ENCODE assay signal across 8 cellular contexts in genomic region chr5:159106193-159106568, GRCh38. TPM values are rescaled to one million over a fixed set of nuclear protein-coding genes. Genes with fewer than 3 reads are reported as not detected.
A peak's percentile ranks its signal among the peaks of the same experiment; 100 is the strongest.
DNase-seq lines count a peak whose midpoint lies in the region; TF ChIP-seq lines count a peak whose summit lies in the region.

No MANE protein-coding gene starts in this region.

- intact Hi-C loops in activated naive CD4-positive, alpha-beta T cell treated with anti-CD3 and anti-CD28 coated beads for 36 hours (cut with micrococcal nuclease) = loop anchor here (1.0 to 10.0 kb wide), 5 partner anchors 54 to 1031 kb away; no protein-coding TSS in a partner anchor

- CTCF ChIA-PET in activated naive CD4-positive, alpha-beta T cell treated with anti-CD3 and anti-CD28 coated beads for 36 hours (lab: Charles Lee) = interaction anchor here (0.5 to 3.8 kb wide), 32 partner anchors 9 to 1316 kb away, joined by 3 to 120 read pairs (median 4); no protein-coding TSS in a partner anchor

- peaks cover 50% of the 10 kb centered on the region for H3K27me3 Mint-ChIP-seq in activated naive CD4-positive, alpha-beta T cell treated with anti-CD3 and anti-CD28 coated beads for 36 hours (ENCODE audit: low read depth)
- peaks cover 72% of the 10 kb centered on the region for H3K27me3 Mint-ChIP-seq in stimulated activated naive CD8-positive, alpha-beta T cell treated with anti-CD3 and anti-CD28 coated beads, Interleukin-15, Interleukin-2, amounts not matched to agents 100 ng/mL and 50 ng/mL, for 24 hours

- peaks cover 24% of the 10 kb centered on the region for H3K4me1 Mint-ChIP-seq in activated naive CD4-positive, alpha-beta T cell treated with anti-CD3 and anti-CD28 coated beads for 36 hours (ENCODE audit: low read depth)
- H3K4me1 Mint-ChIP-seq in stimulated activated naive CD8-positive, alpha-beta T cell treated with anti-CD3 and anti-CD28 coated beads, Interleukin-15, Interleukin-2, amounts not matched to agents 100 ng/mL and 50 ng/mL, for 24 hours (ENCODE audit: low read depth) = peaks cover 33% of the 10 kb centered on the region

- no peak overlapping the region for H3K27ac Mint-ChIP-seq in activated naive CD4-positive, alpha-beta T cell treated with anti-CD3 and anti-CD28 coated beads for 36 hours
- H3K27ac Mint-ChIP-seq in stimulated activated naive CD8-positive, alpha-beta T cell treated with anti-CD3 and anti-CD28 coated beads, Interleukin-15, Interleukin-2, amounts not matched to agents 100 ng/mL and 50 ng/mL, for 24 hours = peak overlapping the region; percentile 29

- no peaks in the 10 kb centered on the region for H3K36me3 Mint-ChIP-seq in activated naive CD4-positive, alpha-beta T cell treated with anti-CD3 and anti-CD28 coated beads for 36 hours (ENCODE audit: low read depth)
- no peaks in the 10 kb centered on the region for H3K36me3 Mint-ChIP-seq in stimulated activated naive CD8-positive, alpha-beta T cell treated with anti-CD3 and anti-CD28 coated beads, Interleukin-15, Interleukin-2, amounts not matched to agents 100 ng/mL and 50 ng/mL, for 24 hours (ENCODE audit: low read depth)

- H3K36me3 ChIP-seq in NT2/D1 (ENCODE audit: insufficient read depth, insufficient read length, low read length) = no peaks in the 10 kb centered on the region

- H3K4me3 Mint-ChIP-seq in activated naive CD4-positive, alpha-beta T cell treated with anti-CD3 and anti-CD28 coated beads for 36 hours = peak overlapping the region; percentile 71
- peak overlapping the region; percentile 82 for H3K4me3 Mint-ChIP-seq in stimulated activated naive CD8-positive, alpha-beta T cell treated with anti-CD3 and anti-CD28 coated beads, Interleukin-15, Interleukin-2, amounts not matched to agents 100 ng/mL and 50 ng/mL, for 24 hours

- no peaks in the 10 kb centered on the region for H3K4me1 ChIP-seq in NT2/D1 (ENCODE audit: insufficient read depth, insufficient read length)

- H3K9me3 ChIP-seq in NT2/D1 (ENCODE audit: insufficient read depth, low read length) = no peaks in the 10 kb centered on the region

- H3K27me3 ChIP-seq in NT2/D1 (ENCODE audit: insufficient read depth, insufficient read length) = peaks cover 54% of the 10 kb centered on the region

- no peak overlapping the region for H3K9ac ChIP-seq in NT2/D1 (ENCODE audit: insufficient read length, low read depth)

- TF ChIP-seq CTCF in fibroblast of mammary gland (conservative IDR thresholded peaks at IDR 0.05; ENCODE audit: control insufficient read depth, insufficient read depth, low read depth, low read length) = no peak

- H3K4me3 ChIP-seq in NT2/D1 (ENCODE audit: insufficient read length, low read depth) (peak overlapping the region; percentile 47), fibroblast of mammary gland (ENCODE audit: control insufficient read depth, low read depth, low read length) (peak overlapping the region; percentile 40)

- H3K9me3 Mint-ChIP-seq in activated naive CD4-positive, alpha-beta T cell treated with anti-CD3 and anti-CD28 coated beads for 36 hours = no peaks in the 10 kb centered on the region
- no peaks in the 10 kb centered on the region for H3K9me3 Mint-ChIP-seq in stimulated activated naive CD8-positive, alpha-beta T cell treated with anti-CD3 and anti-CD28 coated beads, Interleukin-15, Interleukin-2, amounts not matched to agents 100 ng/mL and 50 ng/mL, for 24 hours

- peak; percentile 16 for DNase-seq in activated naive CD4-positive, alpha-beta T cell treated with anti-CD3 and anti-CD28 coated beads for 36 hours
- no peak for DNase-seq in activated naive CD4-positive, alpha-beta T cell treated with Interleukin-2 at 50 U/mL for 16 hours
- DNase-seq in NT2/D1 (ENCODE audit: low read depth, low spot score) (no peak), fibroblast of mammary gland (ENCODE audit: low read depth) (peak; percentile 59), NCI-H526 (lab: John Stamatoyannopoulos, UW) (no peak), C1 segment of cervical spinal cord (lab: John Stamatoyannopoulos, UW) (no peak), HUDEP-2 (lab: John Stamatoyannopoulos, UW; ENCODE audit: unreplicated experiment in 76 of 76) (no peak)

RNA-seq across cellular contexts. Expression of gene EBF1, which starts 6.5 kb away (rescaled TPM):
- total RNA-seq in activated naive CD4-positive, alpha-beta T cell treated with anti-CD3 and anti-CD28 coated beads for 36 hours = under 1 TPM in 1 of 2 experiments, not detected in 1; 0.20 TPM

Comparison
In these comparisons a context has a peak if more than half of its experiments do, and no peak if none do; other contexts are left out.
1. DNase-seq: peak in activated naive CD4-positive, alpha-beta T cell treated with anti-CD3 and anti-CD28 coated beads for 36 hours (single experiment) and fibroblast of mammary gland (single experiment); none in activated naive CD4-positive, alpha-beta T cell treated with Interleukin-2 at 50 U/mL for 16 hours (single experiment), NT2/D1 (single experiment), NCI-H526 (0 of 2), C1 segment of cervical spinal cord (0 of 14) and HUDEP-2 (0 of 76).